Comparison of ENCODE assay signal across 1 cellular context in genomic region chr12:56688129-56688845, GRCh38.
TF ChIP-seq lines count a peak whose summit lies in the region.

PTGES3 (minus strand) TSS chr12:56688284; CDS start chr12:56687999, 285 bp downstream.

TF ChIP-seq in K562, 482 proteins besides CTCF, POLR2A, EP300 and RAD21 (continued from another document and continues in another):
- TF ChIP-seq PBX2 (CRISPR knock-in tag; IDR thresholded peaks at IDR 0.05; ENCODE audit: low read depth), result no peak
- 0 out of 2 replicates have a peak, but pooled peaks have one; percentile 32 for TF ChIP-seq PBX2 (tag; conservative IDR thresholded peaks at IDR 0.05; ENCODE audit: low read depth)
- peak; percentile 98 for TF ChIP-seq NFE2 (IDR thresholded peaks at IDR 0.05; ENCODE audit: low read depth)
- 0 out of 2 replicates have a peak, but pooled peaks have one; percentile 32 for TF ChIP-seq RHOXF2B (CRISPR knock-in tag; conservative IDR thresholded peaks at IDR 0.05)
- no peak for TF ChIP-seq RBM17 (IDR thresholded peaks at IDR 0.05; ENCODE audit: borderline replicate concordance, low read depth, low read length)
- no peak for TF ChIP-seq ELK3 (CRISPR knock-in tag; IDR thresholded peaks at IDR 0.05)
- no peak for TF ChIP-seq ZNF778 (CRISPR knock-in tag; IDR thresholded peaks at IDR 0.05)
- TF ChIP-seq CSDE1 (IDR thresholded peaks at IDR 0.05), result peak in 1 of 2 experiments; percentile 61; a peak in 2 of 4 replicates
- peak; percentile 30 to 49; a peak in 2 of 4 replicates for TF ChIP-seq TRIM24 (IDR thresholded peaks at IDR 0.05)
- TF ChIP-seq ZNF239 (CRISPR knock-in tag; IDR thresholded peaks at IDR 0.05), result 0 out of 2 replicates have a peak, but pooled peaks have one; percentile 22
- TF ChIP-seq NRF1 (conservative IDR thresholded peaks at IDR 0.05 in 1 of 2, IDR thresholded peaks at IDR 0.05 in 1 of 2), result peak; percentile 97
- no peak for TF ChIP-seq PHF20 (IDR thresholded peaks at IDR 0.05; ENCODE audit: partially characterized antibody)
- no peak for TF ChIP-seq POU5F1 (IDR thresholded peaks at IDR 0.05; ENCODE audit: borderline replicate concordance, low read depth, low read length, partially characterized antibody)
- peak; percentile 97 for TF ChIP-seq POLR2AphosphoS5 (IDR thresholded peaks at IDR 0.05; ENCODE audit: control insufficient read depth, insufficient read depth, low read depth, low read length)
- no peak for TF ChIP-seq DEAF1 (CRISPR knock-in tag; IDR thresholded peaks at IDR 0.05)
- TF ChIP-seq HBP1 (CRISPR knock-in tag; IDR thresholded peaks at IDR 0.05), result no peak
- TF ChIP-seq ZNF639 (CRISPR knock-in tag; conservative IDR thresholded peaks at IDR 0.05 in 1 of 2, IDR thresholded peaks at IDR 0.05 in 1 of 2), result peak in 1 of 2 experiments; percentile 97; a peak in 2 of 4 replicates
- no peak for TF ChIP-seq ZNF57 (CRISPR knock-in tag; IDR thresholded peaks at IDR 0.05)
- TF ChIP-seq BCOR (IDR thresholded peaks at IDR 0.05), result no peak
- TF ChIP-seq USF2 (CRISPR knock-in tag; IDR thresholded peaks at IDR 0.05), result no peak
- no peak for TF ChIP-seq MBD1 (CRISPR knock-in tag; IDR thresholded peaks at IDR 0.05)
- TF ChIP-seq RNF219 (CRISPR knock-in tag; IDR thresholded peaks at IDR 0.05), result 0 out of 2 replicates have a peak, but pooled peaks have one; percentile 75
- 0 out of 2 replicates have a peak, but pooled peaks have one; percentile 55 for TF ChIP-seq CREB3 (tag; conservative IDR thresholded peaks at IDR 0.05; ENCODE audit: low read depth)
- no peak for TF ChIP-seq TCF7L2 (IDR thresholded peaks at IDR 0.05; ENCODE audit: low read depth, low read length)
- no peak for TF ChIP-seq RAD51 (IDR thresholded peaks at IDR 0.05; ENCODE audit: borderline replicate concordance, low read depth)
- TF ChIP-seq GABPA (tag; conservative IDR thresholded peaks at IDR 0.05; ENCODE audit: low read depth), result peak; percentile 85
- peak; percentile 92 for TF ChIP-seq BHLHE40 (IDR thresholded peaks at IDR 0.05; ENCODE audit: low read length)
- TF ChIP-seq TEAD2 (tag; IDR thresholded peaks at IDR 0.05), result no peak
- TF ChIP-seq PCBP1 (IDR thresholded peaks at IDR 0.05; ENCODE audit: low read depth, low read length, poor library complexity, severe bottlenecking), result peak; percentile 70
- TF ChIP-seq MEIS2 (IDR thresholded peaks at IDR 0.05; ENCODE audit: partially characterized antibody), result peak; percentile 72
- TF ChIP-seq FOXA3 (CRISPR knock-in tag; conservative IDR thresholded peaks at IDR 0.05 in 1 of 2, IDR thresholded peaks at IDR 0.05 in 1 of 2), result no peak
- TF ChIP-seq OTX1 (CRISPR knock-in tag; IDR thresholded peaks at IDR 0.05), result 0 out of 2 replicates have a peak, but pooled peaks have one; percentile 12
- no peak for TF ChIP-seq ZNF12 (CRISPR knock-in tag; IDR thresholded peaks at IDR 0.05)
- peak; percentile 13; the same call in 1 of the 2 replicates for TF ChIP-seq ZNF740 (CRISPR knock-in tag; IDR thresholded peaks at IDR 0.05)
- no peak for TF ChIP-seq ZNF740 (tag; IDR thresholded peaks at IDR 0.05)
- TF ChIP-seq IRF9 (tag; IDR thresholded peaks at IDR 0.05), result no peak
- TF ChIP-seq MTA3 (IDR thresholded peaks at IDR 0.05; ENCODE audit: borderline replicate concordance), result no peak; the same call in 1 of the 2 replicates
- TF ChIP-seq RBM39 (optimal IDR thresholded peaks at IDR 0.05; ENCODE audit: low read depth, low read length), result peak; percentile 24
- TF ChIP-seq MYBL2 (IDR thresholded peaks at IDR 0.05; ENCODE audit: low read depth), result peak; percentile 98
- TF ChIP-seq MYBL2 (CRISPR knock-in tag; IDR thresholded peaks at IDR 0.05; ENCODE audit: borderline replicate concordance), result no peak
- no peak for TF ChIP-seq ZNF124 (CRISPR knock-in tag; IDR thresholded peaks at IDR 0.05)
- TF ChIP-seq FOXM1 (IDR thresholded peaks at IDR 0.05; ENCODE audit: low read depth), result peak; percentile 96
- no peak for TF ChIP-seq FOXM1 (CRISPR knock-in tag; IDR thresholded peaks at IDR 0.05; ENCODE audit: low read depth)
- peak; percentile 60; the same call in 1 of the 2 replicates for TF ChIP-seq TRIM28 (IDR thresholded peaks at IDR 0.05)
- peak; percentile 62; the same call in 1 of the 2 replicates for TF ChIP-seq RB1 (IDR thresholded peaks at IDR 0.05; ENCODE audit: low read depth)
